20 cellular contexts compared by ENCODE assay signal in genomic region chr10:98519936-98520335, GRCh38.
"Had no signal": no experiment of that assay in that cellular context is flagged by ENCODE, and none has a peak within 500 bp of the region (broad histone marks: within the 10 kb centered on the region; RNA-seq: fewer than 3 reads in every experiment).

No MANE protein-coding gene starts in this region.

- H3K9ac ChIP-seq: SK-N-SH had no signal

- DNase-seq: KBM-7, MV-4-11, NCI-H1048, NCI-H1105, NCI-H1417, NCI-H1436 treated with DMSO at 0.1 percent for 48 hours, NCI-H1694, NCI-H187 treated with DMSO at 0.1 percent for 48 hours, NCI-H2029 treated with DMSO at 0.1 percent for 48 hours, NCI-H2171, NCI-H446, NCI-H510A, NCI-H524 treated with DMSO at 0.1 percent for 48 hours, NCI-H69, NCI-H774, Right ventricle myocardium superior, RPMI8226, SIG-M5, SK-N-SH, SW 1271 had no signal

- H3K9me3 ChIP-seq: SK-N-SH had no signal

- H3K4me2 ChIP-seq: SK-N-SH had no signal
